8 cellular contexts compared by ENCODE assay signal in the genomic region with DNA sequence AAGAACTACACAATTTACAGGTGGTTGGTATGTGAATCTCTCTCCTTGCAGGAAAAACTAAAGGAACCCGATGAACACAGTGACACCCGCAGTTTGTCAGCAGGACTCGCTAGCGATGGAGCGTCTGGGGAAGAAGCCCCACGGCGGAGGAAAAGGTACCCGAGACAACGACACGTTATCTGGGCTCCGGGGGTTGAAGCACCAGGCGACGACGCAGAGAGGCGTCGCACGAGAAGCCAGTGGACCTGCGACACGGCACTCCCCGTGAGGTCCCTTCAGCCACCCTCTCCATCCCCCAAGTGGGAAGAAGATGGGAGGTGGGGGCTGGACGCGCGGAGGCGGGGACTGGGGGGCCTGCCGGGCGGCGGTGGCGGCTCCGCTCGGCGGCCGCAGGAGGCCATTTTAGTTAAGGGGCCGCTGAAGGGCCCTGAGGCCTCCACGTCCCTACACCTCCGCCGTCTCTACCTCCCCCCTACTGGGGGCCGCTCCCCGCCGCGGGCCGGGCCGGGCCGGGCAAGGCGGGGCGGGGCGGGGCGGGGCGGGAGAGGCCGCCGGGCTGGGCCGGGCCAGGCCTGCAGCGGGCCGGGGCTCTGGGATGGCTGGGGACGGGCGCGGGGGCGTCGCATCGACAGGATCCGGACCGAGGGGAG. TPM values are rescaled to one million over a fixed set of nuclear protein-coding genes. Genes with fewer than 3 reads are reported as not detected.
DNase-seq lines count a peak whose midpoint lies in the region; ATAC-seq, FAIRE-seq and TF ChIP-seq lines count a peak whose summit lies in the region.

No MANE protein-coding gene starts in this region.

- no peak for TF ChIP-seq RAD21 in A549 (conservative IDR thresholded peaks at IDR 0.05 in 1 of 2, IDR thresholded peaks at IDR 0.05 in 1 of 2)

- no peak for TF ChIP-seq POLR2A in A549 (IDR thresholded peaks at IDR 0.05; ENCODE audit: low read length)
- no peak for TF ChIP-seq POLR2A in testis (IDR thresholded peaks at IDR 0.05)

- H3K4me3 ChIP-seq in A549: peak overlapping the region; percentile 67
- peak overlapping the region; percentile 76 for H3K4me3 ChIP-seq in NT2/D1 (ENCODE audit: insufficient read length, low read depth)
- H3K4me3 ChIP-seq in neuron (ENCODE audit: low read length): peak overlapping the region; percentile 96
- peak overlapping the region; percentile 96 for H3K4me3 ChIP-seq in testis

- H3K4me2 ChIP-seq in A549: peak overlapping the region; percentile 90

- ATAC-seq in A549 (peak; percentile 74 to 75), GM18502 (IDR thresholded peaks at IDR 0.05; ENCODE audit: poor library complexity, unreplicated experiment) (peak; percentile 43), HG03039 (IDR thresholded peaks at IDR 0.05; ENCODE audit: unreplicated experiment) (peak; percentile 38)

- WGBS in A549 (ENCODE audit: missing lambda C conversion rate): 3% methylated on average over 16 of the region's 61 CpGs
- WGBS in testis, 2 donors: 0% methylated on average over 16 to 29 of the region's 61 CpGs

- H3K4me1 ChIP-seq in A549: peaks cover 21% of the 10 kb centered on the region
- H3K4me1 ChIP-seq in NT2/D1 (ENCODE audit: insufficient read depth, insufficient read length): no peaks in the 10 kb centered on the region
- peaks cover 19% of the 10 kb centered on the region for H3K4me1 ChIP-seq in neuron (ENCODE audit: insufficient read depth, low read length)
- H3K4me1 ChIP-seq in testis: peaks cover 16% of the 10 kb centered on the region

- no peak for FAIRE-seq in A549 (lab: Jason Lieb, UNC)

- CTCF ChIA-PET in A549 (lab: Yijun Ruan, JAX): no interaction called here

- peaks cover 13% of the 10 kb centered on the region for H3K36me3 ChIP-seq in NT2/D1 (ENCODE audit: insufficient read depth, insufficient read length, low read length)
- peaks cover 15% of the 10 kb centered on the region for H3K36me3 ChIP-seq in neuron (ENCODE audit: insufficient read depth, low read length)
- no peaks in the 10 kb centered on the region for H3K36me3 ChIP-seq in testis (ENCODE audit: low read depth, missing control alignments)

- H3K9me3 ChIP-seq in A549 (no peaks in the 10 kb centered on the region), NT2/D1 (ENCODE audit: insufficient read depth, low read length) (no peaks in the 10 kb centered on the region), neuron (ENCODE audit: low read length) (peaks cover 7% of the 10 kb centered on the region), testis (no peaks in the 10 kb centered on the region)

- H3K27me3 ChIP-seq in NT2/D1 (ENCODE audit: insufficient read depth, insufficient read length) (peaks cover 9% of the 10 kb centered on the region), neuron (ENCODE audit: insufficient read depth, low read length) (peaks cover 3% of the 10 kb centered on the region), testis (no peaks in the 10 kb centered on the region)

- TF ChIP-seq EP300 in A549 (IDR thresholded peaks at IDR 0.05): no peak

- POLR2A ChIA-PET in A549 (lab: Yijun Ruan, JAX): no interaction called here

- peak overlapping the region; percentile 91 to 96 for H3K27ac ChIP-seq in A549
- H3K27ac ChIP-seq in testis: peak overlapping the region; percentile 97 to 99

- H2AFZ ChIP-seq in neuron (ENCODE audit: low read depth, low read length): peak overlapping the region; percentile 65

- DNase-seq in A549 (ENCODE audit: low read depth in 1 of 2, low spot score in 1 of 2) (peak; percentile 47 to 50), NT2/D1 (ENCODE audit: low read depth, low spot score) (no peak), foreskin melanocyte (peak; percentile 24), testis (peak; percentile 46)
- DNase-seq in activated effector memory CD4-positive, alpha-beta T cell treated with Interleukin-2 at 50 U/mL for 16 hours: peak; percentile 39

- TF ChIP-seq CTCF in A549 (IDR thresholded peaks at IDR 0.05) (no peak), testis (IDR thresholded peaks at IDR 0.05) (no peak)

- H3K9ac ChIP-seq in NT2/D1 (ENCODE audit: insufficient read length, low read depth): peak overlapping the region; percentile 91

- intact Hi-C loops in testis (cut with DNase I; ENCODE audit: low total_unique reads): no loop called here

TF ChIP-seq in A549, 52 proteins besides CTCF, POLR2A, EP300 and RAD21:
- no peak for TF ChIP-seq SREBF2 (IDR thresholded peaks at IDR 0.05)
- TF ChIP-seq POLR2AphosphoS2 (conservative IDR thresholded peaks at IDR 0.05; ENCODE audit: low read length): no peak
- no peak for TF ChIP-seq RNF2 (IDR thresholded peaks at IDR 0.05; ENCODE audit: borderline replicate concordance, low read depth)
- TF ChIP-seq FOSL2 (IDR thresholded peaks at IDR 0.05): no peak
- no peak for TF ChIP-seq FOSL2 (CRISPR knock-in tag; IDR thresholded peaks at IDR 0.05)
- TF ChIP-seq CHD4 (IDR thresholded peaks at IDR 0.05; ENCODE audit: borderline replicate concordance): no peak
- no peak for TF ChIP-seq CEBPB (IDR thresholded peaks at IDR 0.05)
- TF ChIP-seq RCOR1 (IDR thresholded peaks at IDR 0.05; ENCODE audit: low read depth, low read length): no peak
- TF ChIP-seq MYC (IDR thresholded peaks at IDR 0.05; ENCODE audit: borderline replicate concordance, low read length): no peak
- TF ChIP-seq, protein P1, sequence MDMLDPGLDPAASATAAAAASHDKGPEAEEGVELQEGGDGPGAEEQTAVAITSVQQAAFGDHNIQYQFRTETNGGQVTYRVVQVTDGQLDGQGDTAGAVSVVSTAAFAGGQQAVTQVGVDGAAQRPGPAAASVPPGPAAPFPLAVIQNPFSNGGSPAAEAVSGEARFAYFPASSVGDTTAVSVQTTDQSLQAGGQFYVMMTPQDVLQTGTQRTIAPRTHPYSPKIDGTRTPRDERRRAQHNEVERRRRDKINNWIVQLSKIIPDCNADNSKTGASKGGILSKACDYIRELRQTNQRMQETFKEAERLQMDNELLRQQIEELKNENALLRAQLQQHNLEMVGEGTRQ (IDR thresholded peaks at IDR 0.05): no peak
- TF ChIP-seq FOSB (CRISPR knock-in tag; IDR thresholded peaks at IDR 0.05): no peak
- TF ChIP-seq HOXB5 (CRISPR knock-in tag; IDR thresholded peaks at IDR 0.05): no peak

RNA-seq across cellular contexts. Expression of a gene that starts 0.9 kb away (rescaled TPM):
- 104 and 107 TPM in 2 replicates for polyA plus RNA-seq in A549 (2011; rRNA removed)
- polyA plus RNA-seq in A549 (2012; cell fraction: cytosol; rRNA removed): 33.9 and 51.3 TPM in 2 replicates
- 40.3 and 60.4 TPM in 2 replicates for polyA plus RNA-seq in A549 (2012; cell fraction: nucleus; rRNA removed)
- 65.6 to 72.1 TPM (median 69.6 TPM) in 3 replicates for polyA plus RNA-seq in A549 (2017; fragmentation: RNase III; extraction: RNeasy Plus Mini Kit Qiagen cat#74134 plus additional on column Dnase treatment)
- polyA minus RNA-seq in A549 (2011; rRNA and poly(A)+ RNA removed): 230 and 257 TPM in 2 replicates
- 100 to 1,000 TPM in 1 of 2 donors, 10 to 100 TPM in 1; 97.2 to 112 TPM for total RNA-seq in testis
- polyA plus RNA-seq in testis (ENCODE audit: insufficient read depth, low read depth, low replicate concordance): 77.1 TPM
